8 cellular contexts compared by ENCODE assay signal in genomic region chr6:390914-391558, GRCh38. TPM values are rescaled to one million over a fixed set of nuclear protein-coding genes. Genes with fewer than 3 reads are reported as not detected.
DNase-seq lines count a peak whose midpoint lies in the region; ATAC-seq, FAIRE-seq and TF ChIP-seq lines count a peak whose summit lies in the region.

No MANE protein-coding gene starts in this region.

- no peak for TF ChIP-seq POLR2A in A549 (IDR thresholded peaks at IDR 0.05; ENCODE audit: low read length)
- TF ChIP-seq POLR2A in HepG2 (IDR thresholded peaks at IDR 0.05; ENCODE audit: insufficient read depth in 1 of 2, low read depth in 2 of 2, low read length in 2 of 2), result no peak

- H3K4me3 Mint-ChIP-seq in activated naive CD8-positive, alpha-beta T cell treated with anti-CD3 and anti-CD28 coated beads, Interleukin-2, amount 50 U/mL, for 24 hours, result peak overlapping the region; percentile 87

- H3K27me3 ChIP-seq in HepG2 (ENCODE audit: control insufficient read depth in 1 of 2, insufficient read depth in 2 of 2, low read length in 2 of 2), result peaks cover 16 to 67% of the 10 kb centered on the region in 2 experiments; a peak in 4 of 5 replicates
- H3K27me3 ChIP-seq in PC-3 (ENCODE audit: low read length), result peaks cover 65% of the 10 kb centered on the region

- intact Hi-C loops in mucosa of descending colon (cut with DNase I, micrococcal nuclease) (no loop called here), HepG2 (cut with micrococcal nuclease; ENCODE audit: unreplicated experiment) (no loop called here), PC-3 (cut with micrococcal nuclease) (loop anchor here (10.0 kb wide), 1 partner anchor 84 kb away; no protein-coding TSS in a partner anchor)

- TF ChIP-seq EP300 in A549 (IDR thresholded peaks at IDR 0.05) (no peak), HepG2 (IDR thresholded peaks at IDR 0.05; ENCODE audit: low read depth in 2 of 2, low read length in 2 of 2) (no peak), HepG2 (CRISPR knock-in tag; IDR thresholded peaks at IDR 0.05; ENCODE audit: borderline replicate concordance) (no peak)

- H3K79me2 ChIP-seq in HepG2 (ENCODE audit: insufficient read depth, low read length) (no peaks in the 10 kb centered on the region), PC-3 (ENCODE audit: low read length) (no peaks in the 10 kb centered on the region)

- POLR2A ChIA-PET in A549 (lab: Yijun Ruan, JAX) (no interaction called here), HepG2 (lab: Yijun Ruan, JAX) (no interaction called here), PC-3 (lab: Charles Lee; ENCODE audit: unreplicated experiment) (no interaction called here)

- H2AFZ ChIP-seq in HepG2 (ENCODE audit: low read length), result no peak overlapping the region
- H2AFZ ChIP-seq in PC-3 (ENCODE audit: low read length), result no peak overlapping the region

- in situ Hi-C loops in HepG2 (cut with HindIII; ENCODE audit: extremely low pct_ligation_motif_present, low pct_unique_long_range_greater_than_20kb), result no loop called here

- H3K9me3 ChIP-seq in A549 (no peaks in the 10 kb centered on the region), mucosa of descending colon (no peaks in the 10 kb centered on the region), HepG2 (ENCODE audit: low read length) (no peaks in the 10 kb centered on the region), PC-3 (ENCODE audit: low read length) (no peaks in the 10 kb centered on the region)

- H3K27ac Mint-ChIP-seq in activated naive CD8-positive, alpha-beta T cell treated with anti-CD3 and anti-CD28 coated beads, Interleukin-2, amount 50 U/mL, for 24 hours, result peak overlapping the region; percentile 91

- peaks cover 35% of the 10 kb centered on the region for H3K36me3 Mint-ChIP-seq in activated naive CD8-positive, alpha-beta T cell treated with anti-CD3 and anti-CD28 coated beads, Interleukin-2, amount 50 U/mL, for 24 hours (ENCODE audit: low read depth)

- H3K27ac ChIP-seq in A549 (peak overlapping the region in 1 of 2 experiments; percentile 41; a peak in 1 of 6 replicates), HepG2 (ENCODE audit: extremely low read length, insufficient read depth, low read length) (no peak overlapping the region), PC-3 (ENCODE audit: low read length) (no peak overlapping the region)

- H4K20me1 ChIP-seq in HepG2 (ENCODE audit: insufficient read depth, low read length) (no peaks in the 10 kb centered on the region), PC-3 (ENCODE audit: low read length) (no peaks in the 10 kb centered on the region)

- H3K4me1 ChIP-seq in A549 (no peaks in the 10 kb centered on the region), mucosa of descending colon (ENCODE audit: low read depth) (peaks cover 12% of the 10 kb centered on the region), HepG2 (ENCODE audit: insufficient read depth, low read length) (no peaks in the 10 kb centered on the region), PC-3 (ENCODE audit: insufficient read depth, low read length) (no peaks in the 10 kb centered on the region)

- H3K9me2 ChIP-seq in PC-3 (replicated peaks; ENCODE audit: low read length), result no peaks in the 10 kb centered on the region

- H3K4me2 ChIP-seq in A549 (peak overlapping the region; percentile 82), HepG2 (ENCODE audit: low read depth, low read length) (no peak overlapping the region), PC-3 (ENCODE audit: low read length) (no peak overlapping the region)

- peaks cover 8% of the 10 kb centered on the region for H3K27me3 Mint-ChIP-seq in activated naive CD8-positive, alpha-beta T cell treated with anti-CD3 and anti-CD28 coated beads, Interleukin-2, amount 50 U/mL, for 24 hours

- BruUV-seq in HepG2 (replicated peaks; lab: Mats Ljungman, UMichigan) (no TSS peak), PC-3 (replicated peaks; lab: Mats Ljungman, UMichigan) (no TSS peak)

- peaks cover 45% of the 10 kb centered on the region for H3K4me1 Mint-ChIP-seq in activated naive CD8-positive, alpha-beta T cell treated with anti-CD3 and anti-CD28 coated beads, Interleukin-2, amount 50 U/mL, for 24 hours

- H3K4me3 ChIP-seq in A549 (peak overlapping the region; percentile 43), mucosa of descending colon (no peak overlapping the region), HepG2 (replicated peaks in 1 of 3; ENCODE audit: insufficient read depth in 1 of 3, low read depth in 2 of 3, low read length in 3 of 3) (no peak overlapping the region), PC-3 (ENCODE audit: low read length) (no peak overlapping the region)

- no peak for TF ChIP-seq CTCF in A549 (IDR thresholded peaks at IDR 0.05)
- TF ChIP-seq CTCF in mucosa of descending colon (IDR thresholded peaks at IDR 0.05), result no peak
- no peak for TF ChIP-seq CTCF in HepG2 (CRISPR knock-in tag; IDR thresholded peaks at IDR 0.05)
- no peak for TF ChIP-seq CTCF in PC-3 (conservative IDR thresholded peaks at IDR 0.05; ENCODE audit: low read depth, low read length)

- 38% methylated on average over 18 of the region's 44 CpGs for WGBS in A549 (ENCODE audit: missing lambda C conversion rate)
- WGBS in HepG2 (ENCODE audit: low lambda C conversion rate), result 56% methylated on average over 44 of the region's 44 CpGs

- peak; percentile 22 to 30; a peak in 1 of 6 replicates for ATAC-seq in A549
- ATAC-seq in GM19043 (IDR thresholded peaks at IDR 0.05; ENCODE audit: low read depth, unreplicated experiment), result peak; percentile 6
- peak; percentile 28 for ATAC-seq in HG03378 (IDR thresholded peaks at IDR 0.05; ENCODE audit: unreplicated experiment)
- ATAC-seq in activated naive CD8-positive, alpha-beta T cell treated with anti-CD3 and anti-CD28 coated beads, Interleukin-2, amount 50 U/mL, for 24 hours, result peak; percentile 15
- peak; percentile 36 for ATAC-seq in mucosa of descending colon
- ATAC-seq in HepG2, result no peak
- no peak for ATAC-seq in PC-3

- H3K9me3 Mint-ChIP-seq in activated naive CD8-positive, alpha-beta T cell treated with anti-CD3 and anti-CD28 coated beads, Interleukin-2, amount 50 U/mL, for 24 hours, result no peaks in the 10 kb centered on the region

- no peak overlapping the region for H3K9ac ChIP-seq in HepG2 (ENCODE audit: insufficient read depth, low read depth, low read length)
- H3K9ac ChIP-seq in PC-3 (ENCODE audit: low read length), result no peak overlapping the region

- H3F3A ChIP-seq in PC-3 (ENCODE audit: low read length, unreplicated experiment), result no peaks in the 10 kb centered on the region

- CTCF ChIA-PET in A549 (lab: Yijun Ruan, JAX) (interaction anchor here (1.1 to 1.5 kb wide), 2 partner anchors 9 to 18 kb away, joined by 3 read pairs; no protein-coding TSS in a partner anchor), HepG2 (lab: Yijun Ruan, JAX; ENCODE audit: low intra/inter-chr PET ratio, low total read pairs) (no interaction called here), PC-3 (lab: Charles Lee) (no interaction called here)

- H3K36me3 ChIP-seq in mucosa of descending colon (ENCODE audit: low read depth), result no peaks in the 10 kb centered on the region
- no peaks in the 10 kb centered on the region for H3K36me3 ChIP-seq in HepG2 (replicated peaks in 1 of 2; ENCODE audit: control insufficient read depth in 1 of 2, insufficient read depth in 2 of 2, low read length in 2 of 2)
- H3K36me3 ChIP-seq in PC-3 (ENCODE audit: low read depth, low read length), result no peaks in the 10 kb centered on the region

- no peak for TF ChIP-seq RAD21 in A549 (conservative IDR thresholded peaks at IDR 0.05 in 1 of 2, IDR thresholded peaks at IDR 0.05 in 1 of 2)
- TF ChIP-seq RAD21 in HepG2 (CRISPR knock-in tag; IDR thresholded peaks at IDR 0.05), result no peak

- FAIRE-seq in A549 (lab: Jason Lieb, UNC) (no peak), HepG2 (lab: Jason Lieb, UNC) (no peak)

- no peak for DNase-seq in A549 (ENCODE audit: low read depth in 1 of 2, low spot score in 1 of 2)
- peak; percentile 64 for DNase-seq in activated naive CD8-positive, alpha-beta T cell treated with anti-CD3 and anti-CD28 coated beads, Interleukin-2, amount 50 U/mL, for 24 hours
- DNase-seq in mucosa of descending colon, result no peak
- DNase-seq in DMS53 (lab: John Stamatoyannopoulos, UW), result no peak
- no peak for DNase-seq in HepG2 (ENCODE audit: low spot score)
- DNase-seq in PC-3, result no peak

TF ChIP-seq in A549, 52 proteins besides CTCF, POLR2A, EP300 and RAD21 (continues in another document):
- TF ChIP-seq CBX2 (IDR thresholded peaks at IDR 0.05; ENCODE audit: borderline replicate concordance, low read depth), result no peak

TF ChIP-seq in HepG2, 621 proteins besides CTCF, POLR2A, EP300 and RAD21 (continues in another document):
- TF ChIP-seq KAT7 (CRISPR knock-in tag; IDR thresholded peaks at IDR 0.05; ENCODE audit: borderline replicate concordance), result no peak

RNA-seq across cellular contexts. Expression of gene IRF4, which starts 0.5 kb away (rescaled TPM):
- polyA plus RNA-seq in A549 (2011; rRNA removed) (0.03 and 0.07 TPM in 2 replicates), A549 (2017; fragmentation: RNase III; extraction: RNeasy Plus Mini Kit Qiagen cat#74134 plus additional on column Dnase treatment) (0.03 TPM in 2 of 3 replicates, not detected in the other), HepG2 (2011; rRNA removed) (0.07 TPM in 2 replicates)
- 0.01 TPM in 1 of 2 replicates, not detected in the other for polyA plus RNA-seq in A549 (2012; cell fraction: cytosol; rRNA removed)
- polyA plus RNA-seq in A549 (2012; cell fraction: nucleus; rRNA removed), result 0.02 TPM in 2 replicates
- polyA minus RNA-seq in A549 (2011; rRNA and poly(A)+ RNA removed), result 0.05 and 0.21 TPM in 2 replicates
- total RNA-seq in mucosa of descending colon (10 to 100 TPM in 1 of 3 donors, 1 to 10 TPM in 2; 2.8 to 10.5 (median 4.5) TPM), HepG2 (2016; rRNA removed; fragmentation: Illumina TruSeq; extraction: Trizol) (0.07 and 0.09 TPM in 2 replicates), PC-3 (2014; rRNA removed) (0.15 TPM in 1 of 2 replicates, not detected in the other)
- total RNA-seq in HepG2 (2016; cell fraction: cytosol; rRNA removed; fragmentation: Illumina TruSeq; extraction: Trizol; ENCODE audit: low read depth), result not detected in 2 replicates
- total RNA-seq in HepG2 (2016; cell fraction: insoluble cytoplasmic fraction; rRNA removed; fragmentation: Illumina TruSeq; extraction: Trizol), result 0.06 and 0.13 TPM in 2 replicates
- 0.19 and 0.21 TPM in 2 replicates for total RNA-seq in HepG2 (2016; cell fraction: membrane; rRNA removed; fragmentation: Illumina TruSeq; extraction: Trizol)
- total RNA-seq in HepG2 (2016; cell fraction: nucleus; rRNA removed; fragmentation: Illumina TruSeq; extraction: Trizol), result 0.09 TPM in 1 of 2 replicates, not detected in the other
- 0.04 and 0.24 TPM in 2 replicates for polyA plus RNA-seq in HepG2 (2011; cell fraction: cytosol; rRNA removed)
- polyA plus RNA-seq in HepG2 (2011; cell fraction: nucleus; rRNA removed), result 0.16 and 0.51 TPM in 2 replicates
- polyA plus RNA-seq in HepG2 (2012), result 0.04 and 0.11 TPM in 2 replicates
- not detected in 2 replicates for polyA plus RNA-seq in HepG2 (2016; cell fraction: cytosol; fragmentation: Illumina TruSeq; extraction: Trizol; ENCODE audit: low read depth)
- polyA plus RNA-seq in HepG2 (2016; cell fraction: insoluble cytoplasmic fraction; fragmentation: Illumina TruSeq; extraction: Trizol; ENCODE audit: low read depth), result 0.09 and 0.10 TPM in 2 replicates
- polyA plus RNA-seq in HepG2 (2016; cell fraction: membrane; fragmentation: Illumina TruSeq; extraction: Trizol; ENCODE audit: low read depth), result 0.03 and 0.05 TPM in 2 replicates
- polyA plus RNA-seq in HepG2 (2016; cell fraction: nucleus; fragmentation: Illumina TruSeq; extraction: Trizol; ENCODE audit: insufficient read depth, low read depth), result 0.11 and 0.30 TPM in 2 replicates
- polyA minus RNA-seq in HepG2 (2011; rRNA and poly(A)+ RNA removed; ENCODE audit: low replicate concordance), result 0.72 TPM in 1 of 2 replicates, not detected in the other
- polyA minus RNA-seq in HepG2 (2011; cell fraction: cytosol; rRNA and poly(A)+ RNA removed), result not detected in 2 replicates
- 0.12 and 0.13 TPM in 2 replicates for polyA minus RNA-seq in HepG2 (2011; cell fraction: nucleus; rRNA and poly(A)+ RNA removed)

Comparison
In these comparisons a context has a peak if more than half of its experiments do, and no peak if none do; other contexts are left out.
1. ATAC-seq: peak in A549 (2 of 2), GM19043 (single experiment), HG03378 (single experiment), activated naive CD8-positive, alpha-beta T cell treated with anti-CD3 and anti-CD28 coated beads, Interleukin-2, amount 50 U/mL, for 24 hours (single experiment) and mucosa of descending colon (single experiment); none in HepG2 (single experiment) and PC-3 (single experiment).
2. Of the 38 proteins assayed by ChIP-seq in both HepG2 and A549: peak only in HepG2: none; only in A549: MAX; in both: none; in neither: 37.